Comparison of ENCODE assay signal across 10 cellular contexts in the genomic region with DNA sequence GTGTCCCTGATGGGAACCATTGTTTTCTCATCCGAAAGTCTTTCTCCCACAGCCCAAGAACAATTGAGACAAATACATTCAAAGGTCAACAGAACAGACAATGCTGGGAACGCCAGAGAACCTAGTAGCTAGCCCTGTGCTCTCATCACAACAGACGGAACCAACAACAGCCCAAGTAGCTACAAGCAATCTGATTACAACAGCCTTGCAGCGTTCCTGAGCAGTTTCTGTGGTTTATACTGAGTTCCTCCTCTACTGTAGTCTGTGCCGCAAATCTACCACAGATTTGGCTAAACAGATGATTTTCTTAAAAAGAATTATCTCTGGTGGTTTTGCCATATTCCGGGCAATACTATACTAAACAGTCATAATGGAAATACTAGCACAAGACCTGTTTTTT.
DNase-seq lines count a peak whose midpoint lies in the region; ATAC-seq and TF ChIP-seq lines count a peak whose summit lies in the region.
"Had no signal": no experiment of that assay in that cellular context is flagged by ENCODE, and none has a peak within 500 bp of the region (broad histone marks: within the 10 kb centered on the region; RNA-seq: fewer than 3 reads in every experiment).

No MANE protein-coding gene starts in this region.

- H3K4me1 ChIP-seq in upper lobe of right lung: peaks cover 3% of the 10 kb centered on the region
- H3K4me1 ChIP-seq in gastroesophageal sphincter: peaks cover 0 to 27% (median 0%) of the 10 kb centered on the region in 3 donors

- WGBS in gastroesophageal sphincter (ENCODE audit: low coverage in 1 of 2), 2 donors: 27 to 65% methylated on average over 5 to 6 of the region's 6 CpGs

- ATAC-seq in activated T-cell treated with anti-CD3 and anti-CD28 coated beads, Interleukin-2, amount 50 U/mL, for 72 hours (replicated peaks in 1 of 2): peak; percentile 73 to 81
- ATAC-seq in HG03135 (IDR thresholded peaks at IDR 0.05; ENCODE audit: unreplicated experiment) (peak; percentile 95), upper lobe of right lung (peak; percentile 81), left colon (no peak), gastroesophageal sphincter (no peak)
- ATAC-seq in activated naive CD8-positive, alpha-beta T cell treated with anti-CD3 and anti-CD28 coated beads, Interleukin-2, amount 10 ng/mL, durations not matched to agents 7 days and 5 days (ENCODE audit: low read depth): peak; percentile 79

- H3K9me3 Mint-ChIP-seq in activated T-cell treated with anti-CD3 and anti-CD28 coated beads, Interleukin-2, amount 50 U/mL, for 72 hours: no peaks in the 10 kb centered on the region
- no peaks in the 10 kb centered on the region for H3K9me3 Mint-ChIP-seq in activated naive CD8-positive, alpha-beta T cell treated with anti-CD3 and anti-CD28 coated beads, Interleukin-2, amount 10 ng/mL, durations not matched to agents 7 days and 5 days

- POLR2A ChIA-PET in activated naive CD8-positive, alpha-beta T cell treated with anti-CD3 and anti-CD28 coated beads, Interleukin-2, amount 10 ng/mL, durations not matched to agents 7 days and 5 days (lab: Charles Lee): no interaction called here

- TF ChIP-seq POLR2A in gastroesophageal sphincter (IDR thresholded peaks at IDR 0.05): no peak

- peak in 1 of 2 donors; percentile 4 for DNase-seq in activated T-cell treated with anti-CD3 and anti-CD28 coated beads, Interleukin-2, amount 50 U/mL, for 72 hours
- no peak for DNase-seq in activated T-cell treated with anti-CD3 and anti-CD28 coated beads, Interleukin-2, amount 50 U/mL, for 1 hour
- DNase-seq in activated naive CD8-positive, alpha-beta T cell treated with anti-CD3 and anti-CD28 coated beads, Interleukin-2, amount 10 ng/mL, durations not matched to agents 7 days and 5 days: no peak
- DNase-seq in upper lobe of right lung (no peak), COR-L47 (lab: John Stamatoyannopoulos, UW) (no peak), left colon (no peak)
- DNase-seq: AML-193 had no signal

- H3K4me1 Mint-ChIP-seq in activated T-cell treated with anti-CD3 and anti-CD28 coated beads, Interleukin-2, amount 50 U/mL, for 72 hours (ENCODE audit: low read depth): peaks cover 10% of the 10 kb centered on the region
- peaks cover 8% of the 10 kb centered on the region for H3K4me1 Mint-ChIP-seq in activated naive CD8-positive, alpha-beta T cell treated with anti-CD3 and anti-CD28 coated beads, Interleukin-2, amount 10 ng/mL, durations not matched to agents 7 days and 5 days

- TF ChIP-seq CTCF in upper lobe of right lung (IDR thresholded peaks at IDR 0.05): no peak
- no peak for TF ChIP-seq CTCF in gastroesophageal sphincter (IDR thresholded peaks at IDR 0.05)

- H3K27ac ChIP-seq in upper lobe of right lung (no peak overlapping the region), gastroesophageal sphincter (no peak overlapping the region)

- TF ChIP-seq EP300 in gastroesophageal sphincter (IDR thresholded peaks at IDR 0.05): no peak

- H3K27me3 Mint-ChIP-seq in activated T-cell treated with anti-CD3 and anti-CD28 coated beads, Interleukin-2, amount 50 U/mL, for 72 hours (ENCODE audit: low read depth): peaks cover 27% of the 10 kb centered on the region
- H3K27me3 Mint-ChIP-seq in activated naive CD8-positive, alpha-beta T cell treated with anti-CD3 and anti-CD28 coated beads, Interleukin-2, amount 10 ng/mL, durations not matched to agents 7 days and 5 days: peaks cover 16% of the 10 kb centered on the region

- intact Hi-C loops in upper lobe of right lung (cut with DNase I): no loop called here
- intact Hi-C loops in left colon (cut with DNase I, micrococcal nuclease): no loop called here

- no peaks in the 10 kb centered on the region for H3K36me3 Mint-ChIP-seq in activated T-cell treated with anti-CD3 and anti-CD28 coated beads, Interleukin-2, amount 50 U/mL, for 72 hours (ENCODE audit: insufficient read depth in 2 of 2)
- no peaks in the 10 kb centered on the region for H3K36me3 Mint-ChIP-seq in activated naive CD8-positive, alpha-beta T cell treated with anti-CD3 and anti-CD28 coated beads, Interleukin-2, amount 10 ng/mL, durations not matched to agents 7 days and 5 days
- H3K36me3 Mint-ChIP-seq: brain had no signal

- H3K27ac Mint-ChIP-seq in activated T-cell treated with anti-CD3 and anti-CD28 coated beads, Interleukin-2, amount 50 U/mL, for 72 hours: no peak overlapping the region
- H3K27ac Mint-ChIP-seq in activated naive CD8-positive, alpha-beta T cell treated with anti-CD3 and anti-CD28 coated beads, Interleukin-2, amount 10 ng/mL, durations not matched to agents 7 days and 5 days: no peak overlapping the region

- H3K9me3 ChIP-seq in upper lobe of right lung (no peaks in the 10 kb centered on the region), gastroesophageal sphincter (no peaks in the 10 kb centered on the region)

- H3K27me3 ChIP-seq in upper lobe of right lung (no peaks in the 10 kb centered on the region), gastroesophageal sphincter (no peaks in the 10 kb centered on the region)

- no peak overlapping the region for H3K4me3 Mint-ChIP-seq in activated T-cell treated with anti-CD3 and anti-CD28 coated beads, Interleukin-2, amount 50 U/mL, for 72 hours
- no peak overlapping the region for H3K4me3 Mint-ChIP-seq in activated naive CD8-positive, alpha-beta T cell treated with anti-CD3 and anti-CD28 coated beads, Interleukin-2, amount 10 ng/mL, durations not matched to agents 7 days and 5 days

- H3K4me3 ChIP-seq in upper lobe of right lung (no peak overlapping the region), gastroesophageal sphincter (no peak overlapping the region)

- H3K36me3 ChIP-seq in upper lobe of right lung (no peaks in the 10 kb centered on the region), gastroesophageal sphincter (no peaks in the 10 kb centered on the region)

Comparison
In these comparisons a context has a peak if more than half of its experiments do, and no peak if none do; other contexts are left out.
1. ATAC-seq: peak in activated T-cell treated with anti-CD3 and anti-CD28 coated beads, Interleukin-2, amount 50 U/mL, for 72 hours (2 of 2), HG03135 (single experiment), activated naive CD8-positive, alpha-beta T cell treated with anti-CD3 and anti-CD28 coated beads, Interleukin-2, amount 10 ng/mL, durations not matched to agents 7 days and 5 days (single experiment) and upper lobe of right lung (single experiment); none in left colon (single experiment) and gastroesophageal sphincter (single experiment).